ENCODE assay signal across 10 cellular contexts in the genomic region with DNA sequence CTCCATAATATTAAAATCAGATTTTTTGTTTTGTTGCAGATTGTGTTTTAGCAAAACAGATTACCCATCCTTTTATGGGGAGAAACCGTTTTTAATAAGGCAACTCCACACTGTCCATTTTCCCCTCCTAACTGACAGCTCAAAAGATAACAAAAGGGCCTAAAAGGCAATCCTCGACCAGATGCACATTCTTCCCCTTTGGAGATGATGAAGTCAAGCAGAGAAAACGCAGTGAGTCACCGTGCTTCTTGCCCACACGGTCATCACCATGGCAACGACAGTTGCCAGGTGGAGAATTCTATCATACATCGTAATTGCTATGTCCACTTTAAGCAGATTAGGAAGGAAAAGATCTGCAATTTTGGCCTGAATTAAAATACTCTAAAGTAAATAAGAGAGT.
DNase-seq lines count a peak whose midpoint lies in the region; ATAC-seq and TF ChIP-seq lines count a peak whose summit lies in the region.
"Had no signal": no experiment of that assay in that cellular context is flagged by ENCODE, and none has a peak within 500 bp of the region (broad histone marks: within the 10 kb centered on the region; RNA-seq: fewer than 3 reads in every experiment).

No MANE protein-coding gene starts in this region.

- H3K4me1 ChIP-seq in gastrocnemius medialis: no peaks in the 10 kb centered on the region
- H3K4me1 ChIP-seq in left lung: no peaks in the 10 kb centered on the region
- H3K4me1 ChIP-seq in tibial nerve: no peaks in the 10 kb centered on the region

- DNase-seq in ELR (ENCODE audit: low read depth) (peak; percentile 61), NCI-H2107 (lab: John Stamatoyannopoulos, UW) (peak; percentile 30), astrocyte of the cerebellum (ENCODE audit: low read depth) (peak; percentile 90), myocyte (ENCODE audit: low read depth) (peak; percentile 87), gastrocnemius medialis (no peak), left lung (no peak), tibial nerve (ENCODE audit: low spot score in 2 of 2) (no peak)
- DNase-seq in activated T-cell treated with anti-CD3 and anti-CD28 coated beads, Interleukin-2, amount 50 U/mL, for 24 hours: no peak

- peaks cover 22% of the 10 kb centered on the region for H3K27me3 Mint-ChIP-seq in activated T-cell treated with anti-CD3 and anti-CD28 coated beads, Interleukin-2, amount 50 U/mL, for 24 hours
- H3K27me3 Mint-ChIP-seq: dendritic cell treated with granulocyte-macrophage colony-stimulating factor and Interleukin-4, amounts not matched to agents 40 ng/mL and 50 ng/mL, for 4 days had no signal

- in situ Hi-C loops in astrocyte of the cerebellum (cut with HindIII; ENCODE audit: low sequenced_read_pairs): no loop called here
- in situ Hi-C loops in gastrocnemius medialis (cut with MboI; ENCODE audit: low sequenced_read_pairs in 4 of 4): no loop called here

- no peak overlapping the region for H3K4me3 Mint-ChIP-seq in activated T-cell treated with anti-CD3 and anti-CD28 coated beads, Interleukin-2, amount 50 U/mL, for 24 hours
- H3K4me3 Mint-ChIP-seq: dendritic cell treated with granulocyte-macrophage colony-stimulating factor and Interleukin-4, amounts not matched to agents 40 ng/mL and 50 ng/mL, for 4 days had no signal

- TF ChIP-seq EP300 in tibial nerve (IDR thresholded peaks at IDR 0.05): no peak

- no peak for TF ChIP-seq POLR2A in gastrocnemius medialis (IDR thresholded peaks at IDR 0.05)
- no peak for TF ChIP-seq POLR2A in tibial nerve (IDR thresholded peaks at IDR 0.05)

- no peak overlapping the region for H3K27ac Mint-ChIP-seq in activated T-cell treated with anti-CD3 and anti-CD28 coated beads, Interleukin-2, amount 50 U/mL, for 24 hours
- H3K27ac Mint-ChIP-seq: dendritic cell treated with granulocyte-macrophage colony-stimulating factor and Interleukin-4, amounts not matched to agents 40 ng/mL and 50 ng/mL, for 4 days had no signal

- no peaks in the 10 kb centered on the region for H3K9me3 ChIP-seq in gastrocnemius medialis
- H3K9me3 ChIP-seq in left lung: peaks cover 0 to 11% of the 10 kb centered on the region in 2 donors
- peaks cover 0 to 20% (median 0%) of the 10 kb centered on the region in 4 donors for H3K9me3 ChIP-seq in tibial nerve

- H3K27me3 ChIP-seq in gastrocnemius medialis (no peaks in the 10 kb centered on the region), left lung (no peaks in the 10 kb centered on the region), tibial nerve (no peaks in the 10 kb centered on the region)

- H3K4me1 Mint-ChIP-seq in activated T-cell treated with anti-CD3 and anti-CD28 coated beads, Interleukin-2, amount 50 U/mL, for 24 hours (ENCODE audit: low read depth): no peaks in the 10 kb centered on the region

- no peak overlapping the region for H3K27ac ChIP-seq in gastrocnemius medialis
- no peak overlapping the region for H3K27ac ChIP-seq in left lung
- no peak overlapping the region for H3K27ac ChIP-seq in tibial nerve
- H3K27ac ChIP-seq: skin epidermis had no signal

- intact Hi-C loops in gastrocnemius medialis (cut with DNase I; ENCODE audit: low total_unique reads) (no loop called here), left lung (cut with DNase I) (no loop called here)

- H3K9me3 Mint-ChIP-seq in activated T-cell treated with anti-CD3 and anti-CD28 coated beads, Interleukin-2, amount 50 U/mL, for 24 hours: peaks cover 7% of the 10 kb centered on the region

- 31 to 39% methylated on average over 7 of the region's 7 CpGs for WGBS in tibial nerve, 2 donors

- no peak overlapping the region for H3K4me3 ChIP-seq in astrocyte of the cerebellum (ENCODE audit: low read depth, low read length)
- no peak overlapping the region for H3K4me3 ChIP-seq in gastrocnemius medialis
- H3K4me3 ChIP-seq in left lung: no peak overlapping the region
- no peak overlapping the region for H3K4me3 ChIP-seq in tibial nerve
- H3K4me3 ChIP-seq: skin epidermis had no signal

- H3K36me3 Mint-ChIP-seq in activated T-cell treated with anti-CD3 and anti-CD28 coated beads, Interleukin-2, amount 50 U/mL, for 24 hours (ENCODE audit: low read depth): no peaks in the 10 kb centered on the region

- no peak for TF ChIP-seq CTCF in astrocyte of the cerebellum (IDR thresholded peaks at IDR 0.05; ENCODE audit: low read depth, low read length, missing control alignments)
- TF ChIP-seq CTCF in gastrocnemius medialis (IDR thresholded peaks at IDR 0.05 in 4 of 5, conservative IDR thresholded peaks at IDR 0.05 in 1 of 5): no peak
- TF ChIP-seq CTCF in left lung (IDR thresholded peaks at IDR 0.05): no peak
- TF ChIP-seq CTCF in tibial nerve (IDR thresholded peaks at IDR 0.05): no peak

- H3K36me3 ChIP-seq in gastrocnemius medialis: no peaks in the 10 kb centered on the region
- H3K36me3 ChIP-seq in left lung: no peaks in the 10 kb centered on the region
- no peaks in the 10 kb centered on the region for H3K36me3 ChIP-seq in tibial nerve

- ATAC-seq in gastrocnemius medialis: no peak
- ATAC-seq in left lung: no peak

Comparison
In these comparisons a context has a peak if more than half of its experiments do, and no peak if none do; other contexts are left out.
1. DNase-seq: peak in ELR (single experiment), NCI-H2107 (single experiment), astrocyte of the cerebellum (single experiment) and myocyte (single experiment); none in gastrocnemius medialis (0 of 2), left lung (0 of 2), activated T-cell treated with anti-CD3 and anti-CD28 coated beads, Interleukin-2, amount 50 U/mL, for 24 hours (single experiment) and tibial nerve (0 of 2).